In the genomic region with DNA sequence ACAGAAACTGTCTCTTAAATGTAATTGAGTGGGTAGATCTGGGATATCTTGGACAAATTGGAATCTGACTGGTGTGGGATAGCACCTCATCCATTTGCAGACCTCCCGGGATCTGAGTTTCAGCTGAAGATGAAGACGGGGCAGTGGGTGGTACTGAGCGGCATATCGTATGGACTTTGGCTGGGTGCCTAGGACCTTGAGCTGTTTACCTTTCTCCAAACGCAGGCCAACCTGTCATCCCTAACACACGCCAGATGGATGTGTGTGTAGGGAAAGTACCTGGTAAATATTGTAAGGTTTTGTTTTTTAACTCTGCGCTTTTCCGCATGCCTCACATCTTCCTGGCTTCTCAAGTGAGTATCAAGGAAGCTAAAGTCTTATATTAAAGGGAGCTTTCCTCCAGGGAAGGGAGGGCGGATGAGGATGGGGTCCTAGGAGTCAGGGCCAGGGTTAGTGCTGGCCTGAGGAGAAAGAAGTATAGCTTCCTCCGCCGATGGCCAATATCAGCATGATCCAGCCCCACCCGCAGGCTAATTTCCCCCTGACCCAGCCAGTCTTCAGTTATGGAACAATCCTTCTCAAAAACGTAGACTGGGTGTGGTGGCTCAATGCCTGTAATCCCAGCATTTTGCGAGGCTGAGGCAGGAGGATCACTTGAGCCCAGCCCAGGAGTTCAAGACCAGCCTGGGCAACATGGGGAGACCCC, we compare ENCODE assay signal across 18 cellular contexts. TPM values are rescaled to one million over a fixed set of nuclear protein-coding genes. Genes with fewer than 3 reads are reported as not detected.
DNase-seq lines count a peak whose midpoint lies in the region; ATAC-seq and TF ChIP-seq lines count a peak whose summit lies in the region.
"Had no signal": no experiment of that assay in that cellular context is flagged by ENCODE, and none has a peak within 500 bp of the region (broad histone marks: within the 10 kb centered on the region; RNA-seq: fewer than 3 reads in every experiment).

No MANE protein-coding gene starts in this region.

- no peaks in the 10 kb centered on the region for H3K79me2 ChIP-seq in HCT116 (ENCODE audit: insufficient read depth, low read length)
- H3K79me2 ChIP-seq in mammary epithelial cell (ENCODE audit: insufficient read depth, low read length), result no peaks in the 10 kb centered on the region

- H3K27me3 Mint-ChIP-seq in CD4-positive, CD25-positive, alpha-beta regulatory T cell, result no peaks in the 10 kb centered on the region
- H3K27me3 Mint-ChIP-seq in activated naive CD8-positive, alpha-beta T cell treated with anti-CD3 and anti-CD28 coated beads, Interleukin-2, amount 50 U/mL, for 24 hours, result peaks cover 11% of the 10 kb centered on the region

- H3K9me3 ChIP-seq in CD4-positive, CD25-positive, alpha-beta regulatory T cell (ENCODE audit: control insufficient read depth in 2 of 2, low read length in 2 of 2), result no peaks in the 10 kb centered on the region
- H3K9me3 ChIP-seq in HCT116 (ENCODE audit: control insufficient read depth in 1 of 2, insufficient read depth in 1 of 2, low read depth in 1 of 2, low read length in 2 of 2), result no peaks in the 10 kb centered on the region
- no peaks in the 10 kb centered on the region for H3K9me3 ChIP-seq in right lobe of liver
- H3K9me3 ChIP-seq in mammary epithelial cell (replicated peaks; ENCODE audit: insufficient read depth, low read length), result no peaks in the 10 kb centered on the region
- no peaks in the 10 kb centered on the region for H3K9me3 ChIP-seq in gastrocnemius medialis
- H3K9me3 ChIP-seq: ovary had no signal

- H3K4me1 Mint-ChIP-seq in CD4-positive, CD25-positive, alpha-beta regulatory T cell, result peaks cover 6 to 72% (median 39%) of the 10 kb centered on the region in 4 donors
- H3K4me1 Mint-ChIP-seq in activated naive CD8-positive, alpha-beta T cell treated with anti-CD3 and anti-CD28 coated beads, Interleukin-2, amount 50 U/mL, for 24 hours, result peaks cover 43% of the 10 kb centered on the region

- TF ChIP-seq RAD21 in HCT116 (IDR thresholded peaks at IDR 0.05; ENCODE audit: low read depth), result no peak

- no peak for ATAC-seq in CD4-positive, CD25-positive, alpha-beta regulatory T cell (ENCODE audit: low read depth in 2 of 2)
- ATAC-seq in HCT116 (no peak), right lobe of liver (peak in 3 of 4 donors; percentile 27 to 42 (median 41)), HG03565 (IDR thresholded peaks at IDR 0.05; ENCODE audit: unreplicated experiment) (no peak), gastrocnemius medialis (no peak)
- no peak for ATAC-seq in activated naive CD8-positive, alpha-beta T cell treated with anti-CD3 and anti-CD28 coated beads, Interleukin-2, amount 50 U/mL, for 24 hours

- no peaks in the 10 kb centered on the region for H3K9me2 ChIP-seq in HCT116 (ENCODE audit: insufficient read depth)

- no peak for TF ChIP-seq POLR2A in HCT116 (IDR thresholded peaks at IDR 0.05; ENCODE audit: borderline replicate concordance, extremely low read depth, insufficient read depth, insufficient read length)
- TF ChIP-seq POLR2A in right lobe of liver (IDR thresholded peaks at IDR 0.05), result no peak
- TF ChIP-seq POLR2A in gastrocnemius medialis (IDR thresholded peaks at IDR 0.05), result no peak

- intact Hi-C loops in HCT116 (cut with micrococcal nuclease), result loop anchor here (5.0 to 10.0 kb wide), 2 partner anchors 81 to 193 kb away; no protein-coding TSS in a partner anchor
- intact Hi-C loops in right lobe of liver (cut with DNase I), result no loop called here
- intact Hi-C loops in mammary epithelial cell (cut with micrococcal nuclease), result loop anchor here (2.0 kb wide), 1 partner anchor 127 kb away; no protein-coding TSS in a partner anchor
- intact Hi-C loops in gastrocnemius medialis (cut with DNase I; ENCODE audit: low total_unique reads), result no loop called here

- peak overlapping the region; percentile 68 to 92 (median 78) for H3K4me3 Mint-ChIP-seq in CD4-positive, CD25-positive, alpha-beta regulatory T cell
- H3K4me3 Mint-ChIP-seq in activated naive CD8-positive, alpha-beta T cell treated with anti-CD3 and anti-CD28 coated beads, Interleukin-2, amount 50 U/mL, for 24 hours, result no peak overlapping the region

- H3K4me2 ChIP-seq in HCT116 (ENCODE audit: low read length) (peak overlapping the region; percentile 88), mammary epithelial cell (ENCODE audit: insufficient read depth, low read depth, low read length) (no peak overlapping the region)

- dilution Hi-C loops in mammary epithelial cell (cut with HindIII; ENCODE audit: low sequenced_read_pairs), result loop anchor here (5.0 kb wide), 1 partner anchor 86 kb away; no protein-coding TSS in a partner anchor

- H3K9me3 Mint-ChIP-seq in CD4-positive, CD25-positive, alpha-beta regulatory T cell, result no peaks in the 10 kb centered on the region
- H3K9me3 Mint-ChIP-seq in activated naive CD8-positive, alpha-beta T cell treated with anti-CD3 and anti-CD28 coated beads, Interleukin-2, amount 50 U/mL, for 24 hours, result no peaks in the 10 kb centered on the region
- H3K9me3 Mint-ChIP-seq: stimulated activated naive B cell treated with anti-CD40 and anti-IgM and Interleukin-4, amounts not matched to agents 10 μg/mL and 1 μg/mL and 100 μg/mL, for 72 hours had no signal

- H3K36me3 ChIP-seq in CD4-positive, CD25-positive, alpha-beta regulatory T cell (ENCODE audit: control insufficient read depth, insufficient read depth, low read length), result peaks cover 36% of the 10 kb centered on the region
- peaks cover under 1 to 8% of the 10 kb centered on the region in 2 experiments; a peak in 2 of 4 replicates for H3K36me3 ChIP-seq in HCT116 (ENCODE audit: control insufficient read depth in 1 of 2, insufficient read depth in 2 of 2, low read length in 2 of 2)
- H3K36me3 ChIP-seq in right lobe of liver, result no peaks in the 10 kb centered on the region
- no peaks in the 10 kb centered on the region for H3K36me3 ChIP-seq in mammary epithelial cell (ENCODE audit: insufficient read depth, low read length)
- H3K36me3 ChIP-seq in gastrocnemius medialis, result no peaks in the 10 kb centered on the region
- H3K36me3 ChIP-seq: ovary had no signal

- RAD21 ChIA-PET in HCT116 (lab: Charles Lee; ENCODE audit: low non-redundant PET in 1 of 2, low total read pairs in 2 of 2, uncharacterized antibody in 2 of 2, unreplicated experiment in 2 of 2), result interaction anchor here (0.6 to 0.9 kb wide), 2 partner anchors 24 to 74 kb away, joined by 3 read pairs; no protein-coding TSS in a partner anchor

- POLR2A ChIA-PET in HCT116 (lab: Charles Lee), result no interaction called here

- in situ Hi-C loops in mammary epithelial cell (cut with MboI; ENCODE audit: low sequenced_read_pairs in 2 of 2) (no loop called here), gastrocnemius medialis (cut with MboI; ENCODE audit: low sequenced_read_pairs in 4 of 4) (no loop called here)

- 46% methylated on average over 12 of the region's 14 CpGs for WGBS in right lobe of liver (ENCODE audit: insufficient coverage, low coverage, low lambda C conversion rate, missing lambda C conversion rate)
- WGBS in mammary epithelial cell (ENCODE audit: low coverage, missing lambda C conversion rate), result 91% methylated on average over 14 of the region's 14 CpGs

- DNase-seq in CD4-positive, CD25-positive, alpha-beta regulatory T cell, result no peak
- DNase-seq in HCT116 (ENCODE audit: low read depth, low spot score) (no peak), SHP77 (lab: John Stamatoyannopoulos, UW) (peak; percentile 62 to 78), right lobe of liver (peak in 1 of 3 donors; percentile 51), mammary epithelial cell (no peak), gastrocnemius medialis (no peak)
- DNase-seq in activated naive CD8-positive, alpha-beta T cell treated with anti-CD3 and anti-CD28 coated beads, Interleukin-2, amount 50 U/mL, for 24 hours, result no peak
- DNase-seq: activated CD8-positive, alpha-beta T cell treated with anti-CD3 and anti-CD28 coated beads, Interleukin-2, amount 10 ng/mL, durations not matched to agents 7 days and 5 days; dermis blood vessel endothelial cell; foreskin fibroblast; GM23248; ovary; PC-3; stimulated activated naive B cell treated with anti-CD40 and anti-IgM and Interleukin-4, amounts not matched to agents 10 μg/mL and 1 μg/mL and 100 μg/mL, for 72 hours; T-helper 9 cell had no signal

- peak overlapping the region; percentile 72 for H3K27ac ChIP-seq in CD4-positive, CD25-positive, alpha-beta regulatory T cell (ENCODE audit: insufficient read depth, low read length, poor library complexity, severe bottlenecking)
- no peak overlapping the region for H3K27ac ChIP-seq in HCT116 (ENCODE audit: low read depth, low read length)
- H3K27ac ChIP-seq in right lobe of liver, result no peak overlapping the region
- H3K27ac ChIP-seq in mammary epithelial cell (ENCODE audit: insufficient read depth, low read depth, low read length), result no peak overlapping the region
- no peak overlapping the region for H3K27ac ChIP-seq in gastrocnemius medialis
- H3K27ac ChIP-seq: GM23248 had no signal

- no peak overlapping the region for H3K9ac ChIP-seq in HCT116 (ENCODE audit: low read length)
- no peak overlapping the region for H3K9ac ChIP-seq in mammary epithelial cell (ENCODE audit: insufficient read depth, low read length)

- H2AFZ ChIP-seq in HCT116 (ENCODE audit: low read depth, low read length, poor library complexity, severe bottlenecking) (no peak overlapping the region), mammary epithelial cell (ENCODE audit: low read depth, low read length) (no peak overlapping the region)

- H4K20me1 ChIP-seq in HCT116 (ENCODE audit: insufficient read depth) (no peaks in the 10 kb centered on the region), mammary epithelial cell (ENCODE audit: insufficient read depth, low read length) (no peaks in the 10 kb centered on the region)

- TF ChIP-seq CTCF in HCT116 (IDR thresholded peaks at IDR 0.05 in 2 of 3, conservative IDR thresholded peaks at IDR 0.05 in 1 of 3; ENCODE audit: borderline replicate concordance in 1 of 3, insufficient read depth in 1 of 3, low read depth in 2 of 3, low read length in 2 of 3) (no peak), right lobe of liver (IDR thresholded peaks at IDR 0.05) (no peak), mammary epithelial cell (conservative IDR thresholded peaks at IDR 0.05 in 1 of 2, IDR thresholded peaks at IDR 0.05 in 1 of 2; ENCODE audit: extremely low read depth in 1 of 2, insufficient read depth in 1 of 2, low read depth in 1 of 2, low read length in 2 of 2) (no peak), gastrocnemius medialis (IDR thresholded peaks at IDR 0.05 in 4 of 5, conservative IDR thresholded peaks at IDR 0.05 in 1 of 5) (no peak)

- CTCF ChIA-PET in HCT116 (lab: Charles Lee) (interaction anchor here (1.1 to 1.6 kb wide), 2 partner anchors 17 to 195 kb away, joined by 3 to 6 read pairs; no protein-coding TSS in a partner anchor), mammary epithelial cell (lab: Charles Lee; ENCODE audit: low non-redundant PET) (no interaction called here)

- H3K36me3 Mint-ChIP-seq in CD4-positive, CD25-positive, alpha-beta regulatory T cell, result peaks cover 22% of the 10 kb centered on the region
- H3K36me3 Mint-ChIP-seq in activated naive CD8-positive, alpha-beta T cell treated with anti-CD3 and anti-CD28 coated beads, Interleukin-2, amount 50 U/mL, for 24 hours (ENCODE audit: low read depth), result peaks cover 19% of the 10 kb centered on the region

- no peaks in the 10 kb centered on the region for H3K27me3 ChIP-seq in CD4-positive, CD25-positive, alpha-beta regulatory T cell (ENCODE audit: control insufficient read depth, insufficient read depth, low read length)
- no peaks in the 10 kb centered on the region for H3K27me3 ChIP-seq in HCT116 (ENCODE audit: insufficient read depth, low read length)
- no peaks in the 10 kb centered on the region for H3K27me3 ChIP-seq in right lobe of liver
- no peaks in the 10 kb centered on the region for H3K27me3 ChIP-seq in mammary epithelial cell (ENCODE audit: insufficient read depth, low read length)
- H3K27me3 ChIP-seq in gastrocnemius medialis, result peaks cover 12 to 20% (median 14%) of the 10 kb centered on the region in 3 donors
- H3K27me3 ChIP-seq: ovary had no signal

- H3K27ac Mint-ChIP-seq in CD4-positive, CD25-positive, alpha-beta regulatory T cell, result peak overlapping the region in 2 of 3 donors; percentile 44 to 84
- H3K27ac Mint-ChIP-seq in activated naive CD8-positive, alpha-beta T cell treated with anti-CD3 and anti-CD28 coated beads, Interleukin-2, amount 50 U/mL, for 24 hours, result no peak overlapping the region
- H3K27ac Mint-ChIP-seq: activated CD8-positive, alpha-beta T cell treated with anti-CD3 and anti-CD28 coated beads, Interleukin-2, amount 10 ng/mL, durations not matched to agents 7 days and 5 days; stimulated activated naive B cell treated with anti-CD40 and anti-IgM and Interleukin-4, amounts not matched to agents 10 μg/mL and 1 μg/mL and 100 μg/mL, for 72 hours had no signal

- H3K4me3 ChIP-seq in CD4-positive, CD25-positive, alpha-beta regulatory T cell (ENCODE audit: low read depth, low read length), result no peak overlapping the region
- H3K4me3 ChIP-seq in HCT116 (replicated peaks in 1 of 2; ENCODE audit: low read depth in 1 of 2, low read length in 2 of 2) (peak overlapping the region in 1 of 2 experiments; percentile 57; a peak in 1 of 4 replicates), right lobe of liver (no peak overlapping the region), mammary epithelial cell (replicated peaks in 1 of 3; ENCODE audit: insufficient read depth in 1 of 3, low read depth in 2 of 3, low read length in 3 of 3) (no peak overlapping the region), gastrocnemius medialis (no peak overlapping the region)

- BruUV-seq in HCT116 (replicated peaks; lab: Mats Ljungman, UMichigan) (no TSS peak), mammary epithelial cell (replicated peaks; lab: Mats Ljungman, UMichigan) (no TSS peak)

- H3K4me1 ChIP-seq in CD4-positive, CD25-positive, alpha-beta regulatory T cell (ENCODE audit: control insufficient read depth, insufficient read depth, low read length, poor library complexity, severe bottlenecking), result peaks cover 66% of the 10 kb centered on the region
- H3K4me1 ChIP-seq in HCT116 (ENCODE audit: control insufficient read depth in 1 of 2, insufficient read depth in 2 of 2, low read length in 2 of 2) (peaks cover 21 to 25% of the 10 kb centered on the region in 2 experiments), right lobe of liver (peaks cover 0 to 34% (median 10%) of the 10 kb centered on the region in 4 donors), mammary epithelial cell (ENCODE audit: insufficient read depth, low read length) (peaks cover 15% of the 10 kb centered on the region), gastrocnemius medialis (peaks cover 14 to 19% of the 10 kb centered on the region in 2 donors)

RNA-seq across cellular contexts. Expression of a gene that starts 26.2 kb away (rescaled TPM):
- 267 TPM for total RNA-seq in CD4-positive, CD25-positive, alpha-beta regulatory T cell
- 100 to 1,000 TPM in 2 of 4 donors, 10 to 100 TPM in 2; 76.0 to 127 (median 104) TPM for polyA plus RNA-seq in CD4-positive, CD25-positive, alpha-beta regulatory T cell
- 22.1 TPM for total RNA-seq in HCT116 (2021; ENCODE audit: unreplicated experiment)
- polyA plus RNA-seq in HCT116 (2012), result 12.6 and 12.7 TPM in 2 replicates
- total RNA-seq in right lobe of liver, result 1 to 10 TPM; 1.9 to 8.2 (median 3.2) TPM
- total RNA-seq in mammary epithelial cell, result 10 to 100 TPM; 11.5 TPM
- 9.3 TPM for polyA plus RNA-seq in mammary epithelial cell
- polyA minus RNA-seq in mammary epithelial cell, result 5.8 TPM
- total RNA-seq in gastrocnemius medialis, result 10 to 100 TPM in 1 of 4 donors, 1 to 10 TPM in 3; 5.8 to 22.5 (median 7.2) TPM

RNA-seq across cellular contexts. Expression of a gene that starts 30.6 kb away (rescaled TPM):
- total RNA-seq in CD4-positive, CD25-positive, alpha-beta regulatory T cell, result 0.81 TPM
- polyA plus RNA-seq in CD4-positive, CD25-positive, alpha-beta regulatory T cell, result not detected
- total RNA-seq in HCT116 (2021; ENCODE audit: unreplicated experiment), result not detected
- 0.07 TPM in 1 of 2 replicates, not detected in the other for polyA plus RNA-seq in HCT116 (2012)
- not detected for total RNA-seq in right lobe of liver
- not detected for total RNA-seq in mammary epithelial cell
- polyA plus RNA-seq in mammary epithelial cell, result not detected
- not detected for polyA minus RNA-seq in mammary epithelial cell
- not detected for total RNA-seq in gastrocnemius medialis
- total RNA-seq: activated CD8-positive, alpha-beta T cell treated with anti-CD3 and anti-CD28 coated beads, Interleukin-2, amount 10 ng/mL, durations not matched to agents 7 days and 5 days; dermis blood vessel endothelial cell; GM23248; HT-29; PC-3 had no signal
- polyA plus RNA-seq: BJ, GM23248 had no signal

RNA-seq across cellular contexts. Expression of a gene that starts 53.6 kb away (rescaled TPM):
- total RNA-seq in CD4-positive, CD25-positive, alpha-beta regulatory T cell, result 135 TPM
- polyA plus RNA-seq in CD4-positive, CD25-positive, alpha-beta regulatory T cell, result 10 to 100 TPM; 54.5 to 84.4 (median 62.2) TPM
- total RNA-seq in HCT116 (2021; ENCODE audit: unreplicated experiment) (6.8 TPM), right lobe of liver (100 to 1,000 TPM in 2 of 6 experiments, 10 to 100 TPM in 4; 32.2 to 145 (median 68.2) TPM), mammary epithelial cell (10 to 100 TPM; 11.4 to 28.7 TPM), gastrocnemius medialis (100 to 1,000 TPM; 271 to 435 (median 367) TPM)
- polyA plus RNA-seq in HCT116 (2012), result 2.6 and 2.9 TPM in 2 replicates
- 25.0 TPM for polyA plus RNA-seq in mammary epithelial cell
- polyA minus RNA-seq in mammary epithelial cell, result 6.9 TPM

Comparison
In these comparisons a context has a peak if more than half of its experiments do, and no peak if none do; other contexts are left out.
1. ATAC-seq: peak in right lobe of liver (3 of 4); none in CD4-positive, CD25-positive, alpha-beta regulatory T cell (0 of 2), HCT116 (single experiment), HG03565 (single experiment), gastrocnemius medialis (0 of 2) and activated naive CD8-positive, alpha-beta T cell treated with anti-CD3 and anti-CD28 coated beads, Interleukin-2, amount 50 U/mL, for 24 hours (single experiment).
2. DNase-seq: peak in SHP77 (2 of 2); none in CD4-positive, CD25-positive, alpha-beta regulatory T cell (0 of 3), HCT116 (single experiment), mammary epithelial cell (single experiment), gastrocnemius medialis (0 of 2) and activated naive CD8-positive, alpha-beta T cell treated with anti-CD3 and anti-CD28 coated beads, Interleukin-2, amount 50 U/mL, for 24 hours (single experiment).
3. RNA of a gene that starts 26.2 kb away (total RNA-seq): 267 TPM in CD4-positive, CD25-positive, alpha-beta regulatory T cell (single experiment); 22.1 TPM in HCT116 (single experiment), 11.5 TPM in mammary epithelial cell, 5.8 to 22.5 TPM in gastrocnemius medialis and 1.9 to 8.2 TPM in right lobe of liver; every median in the first group is over 10 times any median in the second.
4. intact Hi-C loops: an anchor here in HCT116 (5.0 to 10.0 kb wide) and mammary epithelial cell (2.0 kb wide); none called in right lobe of liver and gastrocnemius medialis.